In the genomic region with DNA sequence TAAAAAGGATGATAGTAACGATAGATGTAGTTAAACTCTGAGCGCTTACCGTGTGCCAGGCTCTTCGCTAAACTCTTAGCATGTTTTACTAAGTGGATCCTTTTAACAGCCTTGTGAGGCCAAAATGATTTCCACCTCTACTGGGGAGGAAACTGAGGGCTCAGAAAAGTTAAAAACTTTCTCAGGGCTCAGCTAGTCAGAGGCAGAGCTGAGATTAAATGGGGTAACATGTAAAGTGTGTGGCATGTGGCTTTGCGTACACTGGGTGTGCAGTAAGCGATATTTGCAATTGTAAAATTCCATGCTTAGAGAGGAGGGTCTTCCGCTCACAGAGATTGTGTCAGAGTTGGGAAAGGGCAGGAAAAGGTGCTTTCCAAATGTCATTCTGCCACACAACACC, we compare ENCODE assay signal across 9 cellular contexts. TPM values are rescaled to one million over a fixed set of nuclear protein-coding genes. Genes with fewer than 3 reads are reported as not detected.
DNase-seq lines count a peak whose midpoint lies in the region; ATAC-seq lines count a peak whose summit lies in the region.
"Had no signal": no experiment of that assay in that cellular context is flagged by ENCODE, and none has a peak within 500 bp of the region (broad histone marks: within the 10 kb centered on the region; RNA-seq: fewer than 3 reads in every experiment).

No MANE protein-coding gene starts in this region.

- POLR2A ChIA-PET in activated CD4-positive, alpha-beta memory T cell treated with anti-CD3 and anti-CD28 coated beads for 36 hours (lab: Charles Lee), result interaction anchor here (0.6 to 1.6 kb wide), 6 partner anchors 9 to 484 kb away, joined by 3 to 8 read pairs (median 3); a partner anchor contains a TSS

- ATAC-seq in stimulated activated memory B cell treated with anti-CD40 and anti-IgM and Interleukin-4, amounts not matched to agents 10 μg/mL and 1 μg/mL and 100 μg/mL, for 72 hours, result no peak
- no peak for ATAC-seq in GM19463 (IDR thresholded peaks at IDR 0.05; ENCODE audit: unreplicated experiment)
- ATAC-seq in HG03457 (IDR thresholded peaks at IDR 0.05; ENCODE audit: unreplicated experiment), result no peak
- no peak for ATAC-seq in GM19351 (IDR thresholded peaks at IDR 0.05; ENCODE audit: unreplicated experiment)

- CTCF ChIA-PET in activated CD4-positive, alpha-beta memory T cell treated with anti-CD3 and anti-CD28 coated beads for 36 hours (lab: Charles Lee), result interaction anchor here (0.7 to 2.6 kb wide), 10 partner anchors 9 to 189 kb away, joined by 3 to 23 read pairs (median 4); no protein-coding TSS in a partner anchor

- peak; percentile 42 for DNase-seq in DMS 273 (lab: John Stamatoyannopoulos, UW; ENCODE audit: unreplicated experiment)
- DNase-seq in DMS 273 treated with DMSO at 0.1 percent for 48 hours (lab: John Stamatoyannopoulos, UW), result no peak
- no peak for DNase-seq in activated CD4-positive, alpha-beta memory T cell treated with anti-CD3 and anti-CD28 coated beads for 36 hours
- DNase-seq: SIG-M5 had no signal

- no peaks in the 10 kb centered on the region for H3K9me3 Mint-ChIP-seq in activated CD4-positive, alpha-beta memory T cell treated with anti-CD3 and anti-CD28 coated beads for 36 hours
- no peaks in the 10 kb centered on the region for H3K9me3 Mint-ChIP-seq in stimulated activated memory B cell treated with anti-CD40 and anti-IgM and Interleukin-4, amounts not matched to agents 10 μg/mL and 1 μg/mL and 100 μg/mL, for 72 hours

- H3K4me3 Mint-ChIP-seq in activated CD4-positive, alpha-beta memory T cell treated with anti-CD3 and anti-CD28 coated beads for 36 hours, result peak overlapping the region; percentile 93
- H3K4me3 Mint-ChIP-seq in stimulated activated memory B cell treated with anti-CD40 and anti-IgM and Interleukin-4, amounts not matched to agents 10 μg/mL and 1 μg/mL and 100 μg/mL, for 72 hours, result peak overlapping the region; percentile 85

- H3K4me1 Mint-ChIP-seq in activated CD4-positive, alpha-beta memory T cell treated with anti-CD3 and anti-CD28 coated beads for 36 hours (ENCODE audit: low read depth), result peaks cover 29% of the 10 kb centered on the region
- H3K4me1 Mint-ChIP-seq in stimulated activated memory B cell treated with anti-CD40 and anti-IgM and Interleukin-4, amounts not matched to agents 10 μg/mL and 1 μg/mL and 100 μg/mL, for 72 hours, result peaks cover 54% of the 10 kb centered on the region

- peak overlapping the region; percentile 92 for H3K4me3 ChIP-seq in iPS-11a (ENCODE audit: low read depth, low read length)

- intact Hi-C loops in activated CD4-positive, alpha-beta memory T cell treated with anti-CD3 and anti-CD28 coated beads for 36 hours (cut with micrococcal nuclease), result loop anchor here (10.0 kb wide), 2 partner anchors 658 to 1212 kb away; a partner anchor contains a TSS

- no peaks in the 10 kb centered on the region for H3K27me3 Mint-ChIP-seq in activated CD4-positive, alpha-beta memory T cell treated with anti-CD3 and anti-CD28 coated beads for 36 hours
- no peaks in the 10 kb centered on the region for H3K27me3 Mint-ChIP-seq in stimulated activated memory B cell treated with anti-CD40 and anti-IgM and Interleukin-4, amounts not matched to agents 10 μg/mL and 1 μg/mL and 100 μg/mL, for 72 hours

- H3K36me3 Mint-ChIP-seq in activated CD4-positive, alpha-beta memory T cell treated with anti-CD3 and anti-CD28 coated beads for 36 hours, result peaks cover 39% of the 10 kb centered on the region
- H3K36me3 Mint-ChIP-seq in stimulated activated memory B cell treated with anti-CD40 and anti-IgM and Interleukin-4, amounts not matched to agents 10 μg/mL and 1 μg/mL and 100 μg/mL, for 72 hours, result peaks cover 41% of the 10 kb centered on the region

- peak overlapping the region; percentile 100 for H3K27ac Mint-ChIP-seq in activated CD4-positive, alpha-beta memory T cell treated with anti-CD3 and anti-CD28 coated beads for 36 hours
- H3K27ac Mint-ChIP-seq in stimulated activated memory B cell treated with anti-CD40 and anti-IgM and Interleukin-4, amounts not matched to agents 10 μg/mL and 1 μg/mL and 100 μg/mL, for 72 hours, result peak overlapping the region; percentile 97

RNA-seq across cellular contexts. Expression of a gene that starts 1.7 kb away (rescaled TPM):
- total RNA-seq in activated CD4-positive, alpha-beta memory T cell treated with anti-CD3 and anti-CD28 coated beads for 36 hours, result 100 to 1,000 TPM; 249 to 251 TPM

RNA-seq across cellular contexts. Expression of a gene that starts 8.5 kb away (rescaled TPM):
- 1 to 10 TPM; 3.6 to 4.0 TPM for total RNA-seq in activated CD4-positive, alpha-beta memory T cell treated with anti-CD3 and anti-CD28 coated beads for 36 hours

RNA-seq across cellular contexts. Expression of a gene that starts 13.1 kb away (rescaled TPM):
- 10 to 100 TPM; 19.2 to 20.1 TPM for total RNA-seq in activated CD4-positive, alpha-beta memory T cell treated with anti-CD3 and anti-CD28 coated beads for 36 hours

RNA-seq across cellular contexts. Expression of a gene that starts 15.8 kb away (rescaled TPM):
- total RNA-seq in activated CD4-positive, alpha-beta memory T cell treated with anti-CD3 and anti-CD28 coated beads for 36 hours, result 10 to 100 TPM; 23.4 to 23.5 TPM

RNA-seq across cellular contexts. Expression of a gene that starts 18.5 kb away (rescaled TPM):
- 10 to 100 TPM; 36.0 to 36.1 TPM for total RNA-seq in activated CD4-positive, alpha-beta memory T cell treated with anti-CD3 and anti-CD28 coated beads for 36 hours
